11 cellular contexts compared by ENCODE assay signal in the genomic region with DNA sequence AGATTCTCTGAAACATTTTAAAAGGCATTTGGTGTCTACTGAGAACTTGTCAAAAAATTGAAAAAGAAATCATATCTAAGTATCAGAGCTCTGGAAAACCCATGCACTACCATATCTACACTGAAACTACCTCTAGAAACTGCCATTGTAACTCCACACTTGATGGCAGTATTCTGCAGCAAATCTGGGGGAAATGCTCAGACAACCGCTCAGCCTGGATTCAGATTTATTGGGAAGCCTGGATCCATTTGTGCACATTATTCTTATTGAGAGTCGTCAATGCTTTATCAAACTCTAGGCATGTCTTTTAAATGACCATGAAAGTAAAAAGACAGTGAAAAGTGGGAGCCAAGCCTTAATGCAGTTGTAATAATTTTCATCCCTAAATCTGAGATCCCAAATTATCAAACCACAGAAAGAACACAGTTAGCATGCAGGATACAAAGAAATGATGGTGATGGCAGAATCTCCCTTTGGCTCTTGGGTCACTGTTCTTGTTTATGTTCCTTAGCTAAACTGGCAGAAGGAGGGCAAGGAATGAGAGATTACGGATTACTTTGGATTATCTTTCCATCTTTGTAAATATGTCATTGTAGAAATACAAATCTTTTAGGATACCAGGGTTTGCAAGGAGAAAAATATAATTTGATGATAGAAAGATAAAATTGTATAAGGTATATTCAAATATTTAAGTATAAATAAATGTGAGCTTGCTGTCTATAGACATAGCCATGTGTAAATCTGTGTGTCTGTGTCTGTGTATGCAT.
A peak's percentile ranks its signal among the peaks of the same experiment; 100 is the strongest.
DNase-seq lines count a peak whose midpoint lies in the region; TF ChIP-seq lines count a peak whose summit lies in the region.
"Had no signal": no experiment of that assay in that cellular context is flagged by ENCODE, and none has a peak within 500 bp of the region (broad histone marks: within the 10 kb centered on the region; RNA-seq: fewer than 3 reads in every experiment).

No MANE protein-coding gene starts in this region.

- no peak for TF ChIP-seq POLR2A in ovary (IDR thresholded peaks at IDR 0.05)
- TF ChIP-seq POLR2A in testis (IDR thresholded peaks at IDR 0.05), result no peak

- no peak overlapping the region for H3K27ac ChIP-seq in AG04450 (ENCODE audit: low read depth, low read length)
- H3K27ac ChIP-seq in ovary, result no peak overlapping the region
- no peak overlapping the region for H3K27ac ChIP-seq in testis

- H3K27me3 ChIP-seq in AG04450 (ENCODE audit: control insufficient read depth, insufficient read depth, low read length) (no peaks in the 10 kb centered on the region), kidney epithelial cell (ENCODE audit: control insufficient read depth, insufficient read depth, low read length) (no peaks in the 10 kb centered on the region), ovary (no peaks in the 10 kb centered on the region), testis (no peaks in the 10 kb centered on the region)

- intact Hi-C loops in ovary (cut with DNase I) (no loop called here), testis (cut with DNase I; ENCODE audit: low total_unique reads) (no loop called here)

- TF ChIP-seq CTCF in AG04450 (IDR thresholded peaks at IDR 0.05; ENCODE audit: low read depth, low read length), result peak; percentile 33
- TF ChIP-seq CTCF in kidney epithelial cell (IDR thresholded peaks at IDR 0.05; ENCODE audit: insufficient read depth, low read length, poor library complexity, severe bottlenecking), result peak; percentile 15
- TF ChIP-seq CTCF in ovary (IDR thresholded peaks at IDR 0.05), result no peak
- no peak for TF ChIP-seq CTCF in testis (IDR thresholded peaks at IDR 0.05)

- 34 to 40% (median 38%) methylated on average over 3 of the region's 3 CpGs for WGBS in ovary, 3 donors
- WGBS in testis, 2 donors, result 52 to 59% methylated on average over 3 of the region's 3 CpGs

- POLR2A ChIA-PET in AG04450 (lab: Yijun Ruan, JAX), result no interaction called here

- DNase-seq in AG04450 (ENCODE audit: low read depth, low spot score) (no peak), LHCN-M2 (ENCODE audit: low read depth) (peak; percentile 5), brain pericyte (ENCODE audit: low read depth, low spot score) (peak; percentile 16), kidney epithelial cell (ENCODE audit: low read depth) (no peak), ovary (no peak), testis (no peak), globus pallidus (ENCODE audit: low spot score) (no peak), cortex of kidney (lab: John Stamatoyannopoulos, UW) (no peak)
- DNase-seq: activated naive CD4-positive, alpha-beta T cell treated with anti-CD3 and anti-CD28 coated beads, Interleukin-2, amount 10 ng/mL, durations not matched to agents 7 days and 5 days; hypothalamus; NCI-H226 had no signal

- CTCF ChIA-PET in AG04450 (lab: Charles Lee), result interaction anchor here (0.5 kb wide), 1 partner anchor 887 kb away, joined by 3 read pairs; no protein-coding TSS in a partner anchor

- no peak overlapping the region for H3K4me3 ChIP-seq in AG04450 (ENCODE audit: low read depth, low read length)
- H3K4me3 ChIP-seq in kidney epithelial cell (ENCODE audit: low read depth, low read length), result no peak overlapping the region
- H3K4me3 ChIP-seq in ovary, result no peak overlapping the region
- H3K4me3 ChIP-seq in testis, result no peak overlapping the region

- H3K36me3 ChIP-seq in kidney epithelial cell (ENCODE audit: control insufficient read depth, insufficient read depth, low read length) (no peaks in the 10 kb centered on the region), ovary (no peaks in the 10 kb centered on the region), testis (ENCODE audit: low read depth, missing control alignments) (no peaks in the 10 kb centered on the region)

- TF ChIP-seq EP300 in ovary (IDR thresholded peaks at IDR 0.05), result no peak

- H3K4me1 ChIP-seq in ovary (ENCODE audit: insufficient read depth) (no peaks in the 10 kb centered on the region), testis (no peaks in the 10 kb centered on the region)

- no peaks in the 10 kb centered on the region for H3K9me3 ChIP-seq in AG04450 (ENCODE audit: control insufficient read depth, insufficient read depth, low read length)
- H3K9me3 ChIP-seq in ovary, result no peaks in the 10 kb centered on the region
- no peaks in the 10 kb centered on the region for H3K9me3 ChIP-seq in testis

Comparison
In these comparisons a context has a peak if more than half of its experiments do, and no peak if none do; other contexts are left out.
1. DNase-seq: peak in LHCN-M2 (single experiment) and brain pericyte (single experiment); none in AG04450 (single experiment), kidney epithelial cell (single experiment), ovary (0 of 5), testis (single experiment), globus pallidus (single experiment) and cortex of kidney (single experiment).
2. CTCF ChIP-seq: peak in AG04450 (single experiment) and kidney epithelial cell (single experiment); none in ovary (0 of 3) and testis (0 of 3).